8 cellular contexts compared by ENCODE assay signal in genomic region chr12:53005986-53006809, GRCh38. TPM values are rescaled to one million over a fixed set of nuclear protein-coding genes. Genes with fewer than 3 reads are reported as not detected.
DNase-seq lines count a peak whose midpoint lies in the region; ATAC-seq and TF ChIP-seq lines count a peak whose summit lies in the region.

A gene with protein sequence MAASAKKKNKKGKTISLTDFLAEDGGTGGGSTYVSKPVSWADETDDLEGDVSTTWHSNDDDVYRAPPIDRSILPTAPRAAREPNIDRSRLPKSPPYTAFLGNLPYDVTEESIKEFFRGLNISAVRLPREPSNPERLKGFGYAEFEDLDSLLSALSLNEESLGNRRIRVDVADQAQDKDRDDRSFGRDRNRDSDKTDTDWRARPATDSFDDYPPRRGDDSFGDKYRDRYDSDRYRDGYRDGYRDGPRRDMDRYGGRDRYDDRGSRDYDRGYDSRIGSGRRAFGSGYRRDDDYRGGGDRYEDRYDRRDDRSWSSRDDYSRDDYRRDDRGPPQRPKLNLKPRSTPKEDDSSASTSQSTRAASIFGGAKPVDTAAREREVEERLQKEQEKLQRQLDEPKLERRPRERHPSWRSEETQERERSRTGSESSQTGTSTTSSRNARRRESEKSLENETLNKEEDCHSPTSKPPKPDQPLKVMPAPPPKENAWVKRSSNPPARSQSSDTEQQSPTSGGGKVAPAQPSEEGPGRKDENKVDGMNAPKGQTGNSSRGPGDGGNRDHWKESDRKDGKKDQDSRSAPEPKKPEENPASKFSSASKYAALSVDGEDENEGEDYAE (plus strand): TSS chr12:53006456. CDS start chr12:53006484, 28 bp downstream.

- H3K9me3 ChIP-seq in RWPE2 (ENCODE audit: severe bottlenecking) = no peaks in the 10 kb centered on the region
- no peaks in the 10 kb centered on the region for H3K9me3 ChIP-seq in fibroblast of lung (ENCODE audit: control insufficient read depth, insufficient read depth, low read depth, low read length)

- DNase-seq in EH (ENCODE audit: low read depth) = peak; percentile 100
- peak; percentile 100 for DNase-seq in H4 (ENCODE audit: low spot score)
- DNase-seq in LoVo (ENCODE audit: low spot score) = peak; percentile 100
- peak; percentile 100 for DNase-seq in RWPE2 (ENCODE audit: low spot score)
- peak; percentile 100 for DNase-seq in activated T-helper 2 cell treated with anti-CD3 and anti-CD28 coated beads, Interferon-gamma antibody, Interleukin-2, Interleukin-4, amounts not matched to agents 10 μg/mL and 5 μg/mL and 100 μg/mL, durations not matched to agents 14 hours and 24 hours and 36 hours (ENCODE audit: low spot score)
- DNase-seq in fibroblast of lung (ENCODE audit: low read depth in 2 of 2) = peak; percentile 100
- peak; percentile 95 to 100 (median 99) for DNase-seq in naive thymus-derived CD8-positive, alpha-beta T cell
- peak; percentile 96 to 100 (median 99) for DNase-seq in stimulated activated naive CD4-positive, alpha-beta T cell (lab: John Stamatoyannopoulos, UW)

- peaks cover 29% of the 10 kb centered on the region for H3K4me1 ChIP-seq in RWPE2 (ENCODE audit: insufficient read depth, poor library complexity, severe bottlenecking)
- H3K4me1 ChIP-seq in fibroblast of lung (ENCODE audit: control insufficient read depth, extremely low read depth, insufficient read depth, low read length) = peaks cover 2% of the 10 kb centered on the region

- peak within 1 kb of the TSS; percentile 91 for H3K27ac ChIP-seq in RWPE2 (ENCODE audit: poor library complexity, severe bottlenecking)
- peak within 1 kb of the TSS; percentile 89 for H3K27ac ChIP-seq in fibroblast of lung (ENCODE audit: insufficient read depth, low read length)

- peaks cover 47% of the 10 kb centered on the region for H3K79me2 ChIP-seq in fibroblast of lung (ENCODE audit: control insufficient read depth, insufficient read depth, low read length)

- H3K4me2 ChIP-seq in fibroblast of lung (ENCODE audit: extremely low read depth, insufficient read depth, low read length) = peak within 1 kb of the TSS; percentile 93

- POLR2A ChIA-PET in naive thymus-derived CD8-positive, alpha-beta T cell (lab: Charles Lee) = interaction anchor here (0.6 to 2.0 kb wide), 16 partner anchors 21 to 1274 kb away, joined by 3 to 20 read pairs (median 4); partner anchors contain the start of genes AAAS, CSAD, HNRNPA1 and PRR13

- peak within 1 kb of the TSS; percentile 71 for H3K4me3 ChIP-seq in RWPE2 (ENCODE audit: severe bottlenecking)
- peak within 1 kb of the TSS; percentile 88 to 100 (median 96) for H3K4me3 ChIP-seq in fibroblast of lung (replicated peaks in 1 of 4; ENCODE audit: control extremely low read depth in 1 of 4, insufficient read depth in 1 of 4, low read depth in 3 of 4, low read length in 4 of 4)

- H3K9me3 Mint-ChIP-seq in activated T-helper 2 cell treated with anti-CD3 and anti-CD28 coated beads, Interferon-gamma antibody, Interleukin-2, Interleukin-4, amounts not matched to agents 10 μg/mL and 5 μg/mL and 100 μg/mL, durations not matched to agents 14 hours and 24 hours and 36 hours = no peaks in the 10 kb centered on the region
- peaks cover 0 to 2% (median 0%) of the 10 kb centered on the region in 9 donors for H3K9me3 Mint-ChIP-seq in naive thymus-derived CD8-positive, alpha-beta T cell

- TF ChIP-seq CTCF in RWPE2 (IDR thresholded peaks at IDR 0.05; ENCODE audit: poor library complexity, severe bottlenecking) (no peak), fibroblast of lung (conservative IDR thresholded peaks at IDR 0.05 in 1 of 2, IDR thresholded peaks at IDR 0.05 in 1 of 2; ENCODE audit: low read depth in 1 of 2, low read length in 2 of 2) (no peak)

- peak within 1 kb of the TSS; percentile 74 for H2AFZ ChIP-seq in fibroblast of lung (ENCODE audit: low read length)

- H3K36me3 ChIP-seq in RWPE2 (ENCODE audit: low read depth) (peaks cover 38% of the 10 kb centered on the region), fibroblast of lung (ENCODE audit: control insufficient read depth, insufficient read depth, low read length) (no peaks in the 10 kb centered on the region)

- peak within 1 kb of the TSS; percentile 78 for H3K9ac ChIP-seq in fibroblast of lung (ENCODE audit: insufficient read depth, low read length)

- intact Hi-C loops in activated T-helper 2 cell treated with anti-CD3 and anti-CD28 coated beads, Interferon-gamma antibody, Interleukin-2, Interleukin-4, amounts not matched to agents 10 μg/mL and 5 μg/mL and 100 μg/mL, durations not matched to agents 14 hours and 24 hours and 36 hours (cut with micrococcal nuclease) = loop anchor here (1.0 to 10.0 kb wide), 3 partner anchors 48 to 1009 kb away; partner anchors contain the start of genes CSAD and ZNF740

- peak within 1 kb of the TSS; percentile 92 for H3K4me3 Mint-ChIP-seq in activated T-helper 2 cell treated with anti-CD3 and anti-CD28 coated beads, Interferon-gamma antibody, Interleukin-2, Interleukin-4, amounts not matched to agents 10 μg/mL and 5 μg/mL and 100 μg/mL, durations not matched to agents 14 hours and 24 hours and 36 hours (ENCODE audit: low read depth)
- peak within 1 kb of the TSS; percentile 96 to 100 (median 98) for H3K4me3 Mint-ChIP-seq in naive thymus-derived CD8-positive, alpha-beta T cell

- H3K27me3 Mint-ChIP-seq in activated T-helper 2 cell treated with anti-CD3 and anti-CD28 coated beads, Interferon-gamma antibody, Interleukin-2, Interleukin-4, amounts not matched to agents 10 μg/mL and 5 μg/mL and 100 μg/mL, durations not matched to agents 14 hours and 24 hours and 36 hours (ENCODE audit: low read depth) = peaks cover 1% of the 10 kb centered on the region
- H3K27me3 Mint-ChIP-seq in naive thymus-derived CD8-positive, alpha-beta T cell = peaks cover 0 to 3% (median 0%) of the 10 kb centered on the region in 5 donors

- peaks cover 33% of the 10 kb centered on the region for H3K4me1 Mint-ChIP-seq in activated T-helper 2 cell treated with anti-CD3 and anti-CD28 coated beads, Interferon-gamma antibody, Interleukin-2, Interleukin-4, amounts not matched to agents 10 μg/mL and 5 μg/mL and 100 μg/mL, durations not matched to agents 14 hours and 24 hours and 36 hours (ENCODE audit: low read depth)
- H3K4me1 Mint-ChIP-seq in naive thymus-derived CD8-positive, alpha-beta T cell = peaks cover 20 to 56% (median 51%) of the 10 kb centered on the region in 4 donors

- H3K36me3 Mint-ChIP-seq in activated T-helper 2 cell treated with anti-CD3 and anti-CD28 coated beads, Interferon-gamma antibody, Interleukin-2, Interleukin-4, amounts not matched to agents 10 μg/mL and 5 μg/mL and 100 μg/mL, durations not matched to agents 14 hours and 24 hours and 36 hours (ENCODE audit: low read depth) = peaks cover 39% of the 10 kb centered on the region
- peaks cover 0 to 17% (median 4%) of the 10 kb centered on the region in 3 donors for H3K36me3 Mint-ChIP-seq in naive thymus-derived CD8-positive, alpha-beta T cell

- peak; percentile 95 for ATAC-seq in RWPE2 (ENCODE audit: low read depth)
- peak; percentile 91 to 93 for ATAC-seq in naive thymus-derived CD8-positive, alpha-beta T cell

- peaks cover 4% of the 10 kb centered on the region for H4K20me1 ChIP-seq in fibroblast of lung (ENCODE audit: control insufficient read depth, extremely low read depth, insufficient read depth, low read length)

- no peaks in the 10 kb centered on the region for H3K27me3 ChIP-seq in RWPE2 (ENCODE audit: insufficient read depth, poor library complexity, severe bottlenecking)
- H3K27me3 ChIP-seq in fibroblast of lung (ENCODE audit: control insufficient read depth, insufficient read depth, low read length) = no peaks in the 10 kb centered on the region

- H3K27ac Mint-ChIP-seq in activated T-helper 2 cell treated with anti-CD3 and anti-CD28 coated beads, Interferon-gamma antibody, Interleukin-2, Interleukin-4, amounts not matched to agents 10 μg/mL and 5 μg/mL and 100 μg/mL, durations not matched to agents 14 hours and 24 hours and 36 hours = peak within 1 kb of the TSS; percentile 90
- peak within 1 kb of the TSS; percentile 96 to 99 (median 99) for H3K27ac Mint-ChIP-seq in naive thymus-derived CD8-positive, alpha-beta T cell

RNA-seq across cellular contexts. Expression of the gene that starts here (rescaled TPM):
- total RNA-seq in H4 (2014; rRNA removed; shearing (Covaris generic)) = 479 and 559 TPM in 2 replicates
- 474 and 503 TPM in 2 replicates for total RNA-seq in activated T-helper 2 cell treated with anti-CD3 and anti-CD28 coated beads, Interferon-gamma antibody, Interleukin-2, Interleukin-4, amounts not matched to agents 10 μg/mL and 5 μg/mL and 100 μg/mL, durations not matched to agents 14 hours and 24 hours and 36 hours
- total RNA-seq in fibroblast of lung = 1,180 and 1,819 TPM in 2 replicates
- polyA plus RNA-seq in fibroblast of lung = 380 and 466 TPM in 2 replicates
- 255 and 359 TPM in 2 replicates for polyA plus RNA-seq in fibroblast of lung (2012)
- polyA minus RNA-seq in fibroblast of lung (ENCODE audit: low replicate concordance) = 698 and 797 TPM in 2 replicates
- total RNA-seq in naive thymus-derived CD8-positive, alpha-beta T cell = 100 to 1,000 TPM; 752 to 804 TPM
- 100 to 1,000 TPM; 116 to 146 (median 124) TPM for polyA plus RNA-seq in naive thymus-derived CD8-positive, alpha-beta T cell

Comparison
In these comparisons a context has a peak if more than half of its experiments do, and no peak if none do; other contexts are left out.
1. Peak in every context shown above with its lines: DNase-seq, ATAC-seq, H3K4me3 ChIP-seq and H3K27ac ChIP-seq.